In the genomic region with DNA sequence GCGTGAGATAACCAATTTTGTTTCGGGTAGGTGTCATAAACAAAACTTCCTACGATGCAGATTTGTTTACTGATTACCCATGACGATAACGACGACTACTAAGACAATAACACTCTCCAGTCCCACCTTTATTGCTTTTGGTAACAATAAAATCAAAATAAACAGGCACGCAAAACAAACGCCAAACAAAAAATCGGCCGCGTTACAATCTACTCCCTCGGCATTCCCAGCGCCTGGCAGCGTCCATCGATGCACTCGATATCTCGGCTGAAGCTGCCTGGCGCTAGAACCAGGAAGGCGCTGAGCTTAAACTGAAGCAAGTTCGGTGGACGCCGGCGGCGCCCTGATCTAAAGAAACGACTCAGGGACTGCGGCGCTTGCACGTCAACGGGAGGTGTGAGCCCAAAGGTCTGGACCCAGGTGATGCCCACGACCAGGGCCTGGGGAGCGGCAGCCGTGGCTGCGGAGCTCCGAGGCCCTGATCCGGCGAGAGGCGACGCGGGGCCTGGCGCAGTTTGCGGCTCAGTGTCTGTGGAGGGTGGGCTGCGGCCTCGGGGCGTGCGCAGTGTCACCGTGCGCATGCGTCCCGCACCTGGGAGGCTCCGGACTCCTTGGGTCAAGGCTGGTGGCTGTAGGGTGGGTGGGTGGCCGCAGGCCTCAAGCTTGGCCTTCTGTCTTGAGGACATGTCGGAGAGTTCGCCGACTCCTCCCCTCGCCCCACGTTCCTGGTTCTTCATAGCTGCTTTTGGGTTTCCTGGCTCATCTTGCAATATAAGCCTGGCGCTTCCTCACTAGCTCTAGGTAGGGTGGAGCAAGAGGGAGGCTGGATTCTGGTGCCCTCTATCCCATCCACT, we compare ENCODE assay signal across 1 cellular context.
TF ChIP-seq lines count a peak whose summit lies in the region.

A gene with protein sequence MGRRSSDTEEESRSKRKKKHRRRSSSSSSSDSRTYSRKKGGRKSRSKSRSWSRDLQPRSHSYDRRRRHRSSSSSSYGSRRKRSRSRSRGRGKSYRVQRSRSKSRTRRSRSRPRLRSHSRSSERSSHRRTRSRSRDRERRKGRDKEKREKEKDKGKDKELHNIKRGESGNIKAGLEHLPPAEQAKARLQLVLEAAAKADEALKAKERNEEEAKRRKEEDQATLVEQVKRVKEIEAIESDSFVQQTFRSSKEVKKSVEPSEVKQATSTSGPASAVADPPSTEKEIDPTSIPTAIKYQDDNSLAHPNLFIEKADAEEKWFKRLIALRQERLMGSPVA (plus strand): TSS at position 286 of the 854 bp plus-strand sequence. CDS start 12,016 bp downstream, outside the sequence.

TF ChIP-seq in HepG2, 621 proteins besides CTCF, POLR2A, EP300 and RAD21 (continued from another document and continues in another):
- TF ChIP-seq ZNF788 (CRISPR knock-in tag; IDR thresholded peaks at IDR 0.05; ENCODE audit: borderline replicate concordance) = peak; percentile 94
- peak; percentile 74 for TF ChIP-seq RBM39 (IDR thresholded peaks at IDR 0.05; ENCODE audit: low read depth, low read length, poor library complexity, severe bottlenecking)
- peak; percentile 56; the same call in 1 of the 2 replicates for TF ChIP-seq KLF9 (CRISPR knock-in tag; IDR thresholded peaks at IDR 0.05; ENCODE audit: low read depth)
- TF ChIP-seq ARNT (IDR thresholded peaks at IDR 0.05) = no peak
- TF ChIP-seq ZNF530 (CRISPR knock-in tag; IDR thresholded peaks at IDR 0.05; ENCODE audit: low read depth) = no peak
- TF ChIP-seq MAFG (CRISPR knock-in tag; IDR thresholded peaks at IDR 0.05) = no peak
- TF ChIP-seq RNF2 (conservative IDR thresholded peaks at IDR 0.05; ENCODE audit: low read depth) = peak; percentile 85
- peak; percentile 86; the same call in 1 of the 2 replicates for TF ChIP-seq RXRA (CRISPR knock-in tag; IDR thresholded peaks at IDR 0.05)
- TF ChIP-seq, protein P1, sequence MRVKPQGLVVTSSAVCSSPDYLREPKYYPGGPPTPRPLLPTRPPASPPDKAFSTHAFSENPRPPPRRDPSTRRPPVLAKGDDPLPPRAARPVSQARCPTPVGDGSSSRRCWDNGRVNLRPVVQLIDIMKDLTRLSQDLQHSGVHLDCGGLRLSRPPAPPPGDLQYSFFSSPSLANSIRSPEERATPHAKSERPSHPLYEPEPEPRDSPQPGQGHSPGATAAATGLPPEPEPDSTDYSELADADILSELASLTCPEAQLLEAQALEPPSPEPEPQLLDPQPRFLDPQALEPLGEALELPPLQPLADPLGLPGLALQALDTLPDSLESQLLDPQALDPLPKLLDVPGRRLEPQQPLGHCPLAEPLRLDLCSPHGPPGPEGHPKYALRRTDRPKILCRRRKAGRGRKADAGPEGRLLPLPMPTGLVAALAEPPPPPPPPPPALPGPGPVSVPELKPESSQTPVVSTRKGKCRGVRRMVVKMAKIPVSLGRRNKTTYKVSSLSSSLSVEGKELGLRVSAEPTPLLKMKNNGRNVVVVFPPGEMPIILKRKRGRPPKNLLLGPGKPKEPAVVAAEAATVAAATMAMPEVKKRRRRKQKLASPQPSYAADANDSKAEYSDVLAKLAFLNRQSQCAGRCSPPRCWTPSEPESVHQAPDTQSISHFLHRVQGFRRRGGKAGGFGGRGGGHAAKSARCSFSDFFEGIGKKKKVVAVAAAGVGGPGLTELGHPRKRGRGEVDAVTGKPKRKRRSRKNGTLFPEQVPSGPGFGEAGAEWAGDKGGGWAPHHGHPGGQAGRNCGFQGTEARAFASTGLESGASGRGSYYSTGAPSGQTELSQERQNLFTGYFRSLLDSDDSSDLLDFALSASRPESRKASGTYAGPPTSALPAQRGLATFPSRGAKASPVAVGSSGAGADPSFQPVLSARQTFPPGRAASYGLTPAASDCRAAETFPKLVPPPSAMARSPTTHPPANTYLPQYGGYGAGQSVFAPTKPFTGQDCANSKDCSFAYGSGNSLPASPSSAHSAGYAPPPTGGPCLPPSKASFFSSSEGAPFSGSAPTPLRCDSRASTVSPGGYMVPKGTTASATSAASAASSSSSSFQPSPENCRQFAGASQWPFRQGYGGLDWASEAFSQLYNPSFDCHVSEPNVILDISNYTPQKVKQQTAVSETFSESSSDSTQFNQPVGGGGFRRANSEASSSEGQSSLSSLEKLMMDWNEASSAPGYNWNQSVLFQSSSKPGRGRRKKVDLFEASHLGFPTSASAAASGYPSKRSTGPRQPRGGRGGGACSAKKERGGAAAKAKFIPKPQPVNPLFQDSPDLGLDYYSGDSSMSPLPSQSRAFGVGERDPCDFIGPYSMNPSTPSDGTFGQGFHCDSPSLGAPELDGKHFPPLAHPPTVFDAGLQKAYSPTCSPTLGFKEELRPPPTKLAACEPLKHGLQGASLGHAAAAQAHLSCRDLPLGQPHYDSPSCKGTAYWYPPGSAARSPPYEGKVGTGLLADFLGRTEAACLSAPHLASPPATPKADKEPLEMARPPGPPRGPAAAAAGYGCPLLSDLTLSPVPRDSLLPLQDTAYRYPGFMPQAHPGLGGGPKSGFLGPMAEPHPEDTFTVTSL (CRISPR knock-in tag; IDR thresholded peaks at IDR 0.05; ENCODE audit: borderline replicate concordance) = peak; percentile 6; the same call in 1 of the 2 replicates
- TF ChIP-seq, protein P2, sequence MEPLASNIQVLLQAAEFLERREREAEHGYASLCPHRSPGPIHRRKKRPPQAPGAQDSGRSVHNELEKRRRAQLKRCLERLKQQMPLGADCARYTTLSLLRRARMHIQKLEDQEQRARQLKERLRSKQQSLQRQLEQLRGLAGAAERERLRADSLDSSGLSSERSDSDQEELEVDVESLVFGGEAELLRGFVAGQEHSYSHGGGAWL (CRISPR knock-in tag; IDR thresholded peaks at IDR 0.05) = peak; percentile 94
- peak; percentile 97 for TF ChIP-seq CAMTA2 (CRISPR knock-in tag; IDR thresholded peaks at IDR 0.05; ENCODE audit: borderline replicate concordance)
- peak; percentile 87 for TF ChIP-seq ZNF451 (CRISPR knock-in tag; IDR thresholded peaks at IDR 0.05)
- TF ChIP-seq, protein P3, sequence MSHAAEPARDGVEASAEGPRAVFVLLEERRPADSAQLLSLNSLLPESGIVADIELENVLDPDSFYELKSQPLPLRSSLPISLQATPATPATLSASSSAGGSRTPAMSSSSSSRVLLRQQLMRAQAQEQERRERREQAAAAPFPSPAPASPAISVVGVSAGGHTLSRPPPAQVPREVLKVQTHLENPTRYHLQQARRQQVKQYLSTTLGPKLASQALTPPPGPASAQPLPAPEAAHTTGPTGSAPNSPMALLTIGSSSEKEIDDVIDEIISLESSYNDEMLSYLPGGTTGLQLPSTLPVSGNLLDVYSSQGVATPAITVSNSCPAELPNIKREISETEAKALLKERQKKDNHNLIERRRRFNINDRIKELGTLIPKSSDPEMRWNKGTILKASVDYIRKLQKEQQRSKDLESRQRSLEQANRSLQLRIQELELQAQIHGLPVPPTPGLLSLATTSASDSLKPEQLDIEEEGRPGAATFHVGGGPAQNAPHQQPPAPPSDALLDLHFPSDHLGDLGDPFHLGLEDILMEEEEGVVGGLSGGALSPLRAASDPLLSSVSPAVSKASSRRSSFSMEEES (CRISPR knock-in tag; IDR thresholded peaks at IDR 0.05) = peak; percentile 64
- TF ChIP-seq, protein P4, sequence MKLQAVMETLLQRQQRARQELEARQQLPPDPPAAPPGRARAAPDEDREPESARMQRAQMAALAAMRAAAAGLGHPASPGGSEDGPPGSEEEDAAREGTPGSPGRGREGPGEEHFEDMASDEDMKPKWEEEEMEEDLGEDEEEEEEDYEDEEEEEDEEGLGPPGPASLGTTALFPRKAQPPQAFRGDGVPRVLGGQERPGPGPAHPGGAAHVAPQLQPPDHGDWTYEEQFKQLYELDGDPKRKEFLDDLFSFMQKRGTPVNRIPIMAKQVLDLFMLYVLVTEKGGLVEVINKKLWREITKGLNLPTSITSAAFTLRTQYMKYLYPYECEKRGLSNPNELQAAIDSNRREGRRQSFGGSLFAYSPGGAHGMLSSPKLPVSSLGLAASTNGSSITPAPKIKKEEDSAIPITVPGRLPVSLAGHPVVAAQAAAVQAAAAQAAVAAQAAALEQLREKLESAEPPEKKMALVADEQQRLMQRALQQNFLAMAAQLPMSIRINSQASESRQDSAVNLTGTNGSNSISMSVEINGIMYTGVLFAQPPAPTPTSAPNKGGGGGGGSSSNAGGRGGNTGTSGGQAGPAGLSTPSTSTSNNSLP (IDR thresholded peaks at IDR 0.05; ENCODE audit: low read depth, low read length) = 0 out of 2 replicates have a peak, but pooled peaks have one; percentile 39
- TF ChIP-seq ZFP36L1 (CRISPR knock-in tag; IDR thresholded peaks at IDR 0.05) = peak; percentile 87
- no peak for TF ChIP-seq ZNF207 (IDR thresholded peaks at IDR 0.05; ENCODE audit: borderline replicate concordance)
- TF ChIP-seq CCAR2 (optimal IDR thresholded peaks at IDR 0.05; ENCODE audit: low read depth, low read length) = no peak
- peak; percentile 84 for TF ChIP-seq TARDBP (CRISPR knock-in tag; IDR thresholded peaks at IDR 0.05)
- TF ChIP-seq, protein P5, sequence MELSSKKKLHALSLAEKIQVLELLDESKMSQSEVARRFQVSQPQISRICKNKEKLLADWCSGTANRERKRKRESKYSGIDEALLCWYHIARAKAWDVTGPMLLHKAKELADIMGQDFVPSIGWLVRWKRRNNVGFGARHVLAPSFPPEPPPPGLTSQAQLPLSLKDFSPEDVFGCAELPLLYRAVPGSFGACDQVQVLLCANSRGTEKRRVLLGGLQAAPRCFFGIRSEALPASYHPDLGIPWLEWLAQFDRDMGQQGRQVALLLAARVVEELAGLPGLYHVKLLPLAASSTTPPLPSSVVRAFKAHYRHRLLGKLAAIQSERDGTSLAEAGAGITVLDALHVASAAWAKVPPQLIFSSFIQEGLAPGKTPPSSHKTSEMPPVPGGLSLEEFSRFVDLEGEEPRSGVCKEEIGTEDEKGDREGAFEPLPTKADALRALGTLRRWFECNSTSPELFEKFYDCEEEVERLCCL (CRISPR knock-in tag; IDR thresholded peaks at IDR 0.05; ENCODE audit: borderline replicate concordance) = no peak
- TF ChIP-seq, protein P6, sequence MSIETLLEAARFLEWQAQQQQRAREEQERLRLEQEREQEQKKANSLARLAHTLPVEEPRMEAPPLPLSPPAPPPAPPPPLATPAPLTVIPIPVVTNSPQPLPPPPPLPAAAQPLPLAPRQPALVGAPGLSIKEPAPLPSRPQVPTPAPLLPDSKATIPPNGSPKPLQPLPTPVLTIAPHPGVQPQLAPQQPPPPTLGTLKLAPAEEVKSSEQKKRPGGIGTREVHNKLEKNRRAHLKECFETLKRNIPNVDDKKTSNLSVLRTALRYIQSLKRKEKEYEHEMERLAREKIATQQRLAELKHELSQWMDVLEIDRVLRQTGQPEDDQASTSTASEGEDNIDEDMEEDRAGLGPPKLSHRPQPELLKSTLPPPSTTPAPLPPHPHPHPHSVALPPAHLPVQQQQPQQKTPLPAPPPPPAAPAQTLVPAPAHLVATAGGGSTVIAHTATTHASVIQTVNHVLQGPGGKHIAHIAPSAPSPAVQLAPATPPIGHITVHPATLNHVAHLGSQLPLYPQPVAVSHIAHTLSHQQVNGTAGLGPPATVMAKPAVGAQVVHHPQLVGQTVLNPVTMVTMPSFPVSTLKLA (IDR thresholded peaks at IDR 0.05) = 0 out of 2 replicates have a peak, but pooled peaks have one; percentile 13
- TF ChIP-seq TGIF2 (CRISPR knock-in tag; IDR thresholded peaks at IDR 0.05) = peak; percentile 90
- TF ChIP-seq NR2C2 (CRISPR knock-in tag; IDR thresholded peaks at IDR 0.05; ENCODE audit: borderline replicate concordance) = peak; percentile 88
- TF ChIP-seq ZNF780A (CRISPR knock-in tag; IDR thresholded peaks at IDR 0.05) = peak; percentile 27; the same call in 1 of the 2 replicates
- TF ChIP-seq CENPX (CRISPR knock-in tag; IDR thresholded peaks at IDR 0.05) = no peak
- TF ChIP-seq GZF1 (CRISPR knock-in tag; IDR thresholded peaks at IDR 0.05) = peak; percentile 41; the same call in 1 of the 2 replicates
- TF ChIP-seq SALL2 (CRISPR knock-in tag; IDR thresholded peaks at IDR 0.05) = peak; percentile 77; the same call in 1 of the 2 replicates
- TF ChIP-seq PAF1 (CRISPR knock-in tag; IDR thresholded peaks at IDR 0.05) = no peak
- no peak for TF ChIP-seq EZH2 (conservative IDR thresholded peaks at IDR 0.05; ENCODE audit: low read depth, low read length)
- TF ChIP-seq ZNF616 (CRISPR knock-in tag; IDR thresholded peaks at IDR 0.05; ENCODE audit: low read depth) = peak; percentile 50; the same call in 1 of the 2 replicates
- TF ChIP-seq, protein P7, sequence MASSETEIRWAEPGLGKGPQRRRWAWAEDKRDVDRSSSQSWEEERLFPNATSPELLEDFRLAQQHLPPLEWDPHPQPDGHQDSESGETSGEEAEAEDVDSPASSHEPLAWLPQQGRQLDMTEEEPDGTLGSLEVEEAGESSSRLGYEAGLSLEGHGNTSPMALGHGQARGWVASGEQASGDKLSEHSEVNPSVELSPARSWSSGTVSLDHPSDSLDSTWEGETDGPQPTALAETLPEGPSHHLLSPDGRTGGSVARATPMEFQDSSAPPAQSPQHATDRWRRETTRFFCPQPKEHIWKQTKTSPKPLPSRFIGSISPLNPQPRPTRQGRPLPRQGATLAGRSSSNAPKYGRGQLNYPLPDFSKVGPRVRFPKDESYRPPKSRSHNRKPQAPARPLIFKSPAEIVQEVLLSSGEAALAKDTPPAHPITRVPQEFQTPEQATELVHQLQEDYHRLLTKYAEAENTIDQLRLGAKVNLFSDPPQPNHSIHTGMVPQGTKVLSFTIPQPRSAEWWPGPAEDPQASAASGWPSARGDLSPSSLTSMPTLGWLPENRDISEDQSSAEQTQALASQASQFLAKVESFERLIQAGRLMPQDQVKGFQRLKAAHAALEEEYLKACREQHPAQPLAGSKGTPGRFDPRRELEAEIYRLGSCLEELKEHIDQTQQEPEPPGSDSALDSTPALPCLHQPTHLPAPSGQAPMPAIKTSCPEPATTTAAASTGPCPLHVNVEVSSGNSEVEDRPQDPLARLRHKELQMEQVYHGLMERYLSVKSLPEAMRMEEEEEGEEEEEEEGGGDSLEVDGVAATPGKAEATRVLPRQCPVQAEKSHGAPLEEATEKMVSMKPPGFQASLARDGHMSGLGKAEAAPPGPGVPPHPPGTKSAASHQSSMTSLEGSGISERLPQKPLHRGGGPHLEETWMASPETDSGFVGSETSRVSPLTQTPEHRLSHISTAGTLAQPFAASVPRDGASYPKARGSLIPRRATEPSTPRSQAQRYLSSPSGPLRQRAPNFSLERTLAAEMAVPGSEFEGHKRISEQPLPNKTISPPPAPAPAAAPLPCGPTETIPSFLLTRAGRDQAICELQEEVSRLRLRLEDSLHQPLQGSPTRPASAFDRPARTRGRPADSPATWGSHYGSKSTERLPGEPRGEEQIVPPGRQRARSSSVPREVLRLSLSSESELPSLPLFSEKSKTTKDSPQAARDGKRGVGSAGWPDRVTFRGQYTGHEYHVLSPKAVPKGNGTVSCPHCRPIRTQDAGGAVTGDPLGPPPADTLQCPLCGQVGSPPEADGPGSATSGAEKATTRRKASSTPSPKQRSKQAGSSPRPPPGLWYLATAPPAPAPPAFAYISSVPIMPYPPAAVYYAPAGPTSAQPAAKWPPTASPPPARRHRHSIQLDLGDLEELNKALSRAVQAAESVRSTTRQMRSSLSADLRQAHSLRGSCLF (CRISPR knock-in tag; IDR thresholded peaks at IDR 0.05; ENCODE audit: borderline replicate concordance) = no peak; the same call in 1 of the 2 replicates
- TF ChIP-seq ZNF331 (CRISPR knock-in tag; IDR thresholded peaks at IDR 0.05) = peak; percentile 91
- peak; percentile 89; the same call in 1 of the 2 replicates for TF ChIP-seq ZFP37 (CRISPR knock-in tag; IDR thresholded peaks at IDR 0.05; ENCODE audit: borderline replicate concordance)
- no peak for TF ChIP-seq TCF12 (IDR thresholded peaks at IDR 0.05)
- TF ChIP-seq TCF12 (CRISPR knock-in tag; IDR thresholded peaks at IDR 0.05) = 0 out of 2 replicates have a peak, but pooled peaks have one; percentile 65
- TF ChIP-seq, protein P8, sequence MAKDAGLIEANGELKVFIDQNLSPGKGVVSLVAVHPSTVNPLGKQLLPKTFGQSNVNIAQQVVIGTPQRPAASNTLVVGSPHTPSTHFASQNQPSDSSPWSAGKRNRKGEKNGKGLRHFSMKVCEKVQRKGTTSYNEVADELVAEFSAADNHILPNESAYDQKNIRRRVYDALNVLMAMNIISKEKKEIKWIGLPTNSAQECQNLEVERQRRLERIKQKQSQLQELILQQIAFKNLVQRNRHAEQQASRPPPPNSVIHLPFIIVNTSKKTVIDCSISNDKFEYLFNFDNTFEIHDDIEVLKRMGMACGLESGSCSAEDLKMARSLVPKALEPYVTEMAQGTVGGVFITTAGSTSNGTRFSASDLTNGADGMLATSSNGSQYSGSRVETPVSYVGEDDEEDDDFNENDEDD (CRISPR knock-in tag; IDR thresholded peaks at IDR 0.05; ENCODE audit: borderline replicate concordance) = peak; percentile 95
